ENCODE assay signal across 8 cellular contexts in genomic region chr19:54162241-54162805, GRCh38. TPM values are rescaled to one million over a fixed set of nuclear protein-coding genes. Genes with fewer than 3 reads are reported as not detected.
DNase-seq lines count a peak whose midpoint lies in the region; ATAC-seq, FAIRE-seq and TF ChIP-seq lines count a peak whose summit lies in the region.

No MANE protein-coding gene starts in this region.

- TF ChIP-seq CTCF in activated B cell treated with CpG ODN at 0.5 μM for 24 hours (IDR thresholded peaks at IDR 0.05) (no peak), bronchial epithelial cell (IDR thresholded peaks at IDR 0.05; ENCODE audit: insufficient read depth, low read length, severe bottlenecking) (no peak), kidney (IDR thresholded peaks at IDR 0.05; ENCODE audit: borderline replicate concordance, extremely low read depth, insufficient read depth) (no peak)

- H3K27me3 ChIP-seq in bronchial epithelial cell (ENCODE audit: control insufficient read depth, insufficient read depth, low read length) = no peaks in the 10 kb centered on the region

- peaks cover 54% of the 10 kb centered on the region for H3K4me1 Mint-ChIP-seq in activated B cell treated with CpG ODN at 0.5 μM for 24 hours

- POLR2A ChIA-PET in activated B cell treated with CpG ODN at 0.5 μM for 24 hours (lab: Charles Lee) = interaction anchor here (0.7 kb wide), 1 partner anchor 38 kb away, joined by 3 read pairs; the partner anchor contains the start of gene RPS9

- peaks cover 15% of the 10 kb centered on the region for H3K27me3 Mint-ChIP-seq in activated B cell treated with CpG ODN at 0.5 μM for 24 hours

- H3K4me1 ChIP-seq in kidney (ENCODE audit: control insufficient read depth in 1 of 2, insufficient read depth in 1 of 2, low read depth in 1 of 2, low read length in 2 of 2) = peaks cover 13 to 25% of the 10 kb centered on the region in 2 donors

- H3K9me3 ChIP-seq in kidney (ENCODE audit: control insufficient read depth in 1 of 2, low read length in 2 of 2) = no peaks in the 10 kb centered on the region

- H3K36me3 ChIP-seq in bronchial epithelial cell (ENCODE audit: control insufficient read depth, insufficient read depth, low read length) (peaks cover 1% of the 10 kb centered on the region), kidney (ENCODE audit: control insufficient read depth in 1 of 2, insufficient read depth in 2 of 2, low read length in 2 of 2) (peaks cover 5 to 7% of the 10 kb centered on the region in 2 donors)

- no peaks in the 10 kb centered on the region for H3K9me3 Mint-ChIP-seq in activated B cell treated with CpG ODN at 0.5 μM for 24 hours

- H3K36me3 Mint-ChIP-seq in activated B cell treated with CpG ODN at 0.5 μM for 24 hours (ENCODE audit: low read depth) = peaks cover 19% of the 10 kb centered on the region

- CTCF ChIA-PET in activated B cell treated with CpG ODN at 0.5 μM for 24 hours (lab: Charles Lee) = no interaction called here

- H3K27ac ChIP-seq in kidney (ENCODE audit: low read depth in 2 of 2, low read length in 2 of 2) = peak overlapping the region in 1 of 2 donors; percentile 57

- H3K9ac ChIP-seq in kidney (ENCODE audit: low read length in 2 of 2) = no peak overlapping the region

- intact Hi-C loops in activated B cell treated with CpG ODN at 0.5 μM for 24 hours (cut with micrococcal nuclease) = loop anchor here (1.0 to 10.0 kb wide), 2 partner anchors 39 to 132 kb away; no protein-coding TSS in a partner anchor
- intact Hi-C loops in kidney (cut with DNase I) = no loop called here

- no peak for FAIRE-seq in bronchial epithelial cell (lab: Jason Lieb, UNC)
- FAIRE-seq in kidney (lab: Jason Lieb, UNC) = no peak

- H3K4me3 ChIP-seq in bronchial epithelial cell (ENCODE audit: low read depth, low read length) (peak overlapping the region; percentile 33), kidney (ENCODE audit: low read length in 2 of 2) (peak overlapping the region; percentile 49 to 51)

- peak overlapping the region; percentile 88 for H3K4me3 Mint-ChIP-seq in activated B cell treated with CpG ODN at 0.5 μM for 24 hours

- DNase-seq in DMS153 (lab: John Stamatoyannopoulos, UW) = peak; percentile 68
- DNase-seq in NCI-H1436 (lab: John Stamatoyannopoulos, UW) = peak; percentile 51
- peak; percentile 71 for DNase-seq in activated B cell treated with CpG ODN at 0.5 μM for 24 hours
- DNase-seq in bronchial epithelial cell (ENCODE audit: low read depth) = peak; percentile 45
- peak; percentile 96 for DNase-seq in kidney
- peak; percentile 74 to 77 for DNase-seq in stimulated activated CD4-positive, alpha-beta T cell treated with anti-CD3 and anti-CD28 coated beads, Interleukin-1b, Interleukin-23, amount 100 ng/mL, for 4 hours (ENCODE audit: low read depth in 2 of 2)

- peak; percentile 34 for ATAC-seq in activated B cell treated with CpG ODN at 0.5 μM for 24 hours (ENCODE audit: low read depth)
- ATAC-seq in GM21515 (IDR thresholded peaks at IDR 0.05; ENCODE audit: unreplicated experiment) = no peak
- ATAC-seq in HG03571 (IDR thresholded peaks at IDR 0.05; ENCODE audit: unreplicated experiment) = no peak

- H3K27ac Mint-ChIP-seq in activated B cell treated with CpG ODN at 0.5 μM for 24 hours = no peak overlapping the region

RNA-seq across cellular contexts. Expression of gene LENG1, which starts 2.8 kb away (rescaled TPM):
- total RNA-seq in activated B cell treated with CpG ODN at 0.5 μM for 24 hours (8.3 and 8.4 TPM in 2 replicates), bronchial epithelial cell (9.7 and 13.4 TPM in 2 replicates), kidney (8.0 TPM)
- 12.2 TPM for polyA plus RNA-seq in kidney (ENCODE audit: insufficient read depth, low read depth, low replicate concordance)

RNA-seq across cellular contexts. Expression of gene TMC4, which starts 10.6 kb away (rescaled TPM):
- total RNA-seq in activated B cell treated with CpG ODN at 0.5 μM for 24 hours = not detected in 2 replicates
- 23.2 and 25.0 TPM in 2 replicates for total RNA-seq in bronchial epithelial cell
- total RNA-seq in kidney = 98.9 TPM
- 64.6 TPM for polyA plus RNA-seq in kidney (ENCODE audit: insufficient read depth, low read depth, low replicate concordance)

RNA-seq across cellular contexts. Expression of gene CNOT3, which starts 24.8 kb away (rescaled TPM):
- total RNA-seq in activated B cell treated with CpG ODN at 0.5 μM for 24 hours (53.2 and 64.6 TPM in 2 replicates), bronchial epithelial cell (6.1 and 11.4 TPM in 2 replicates), kidney (38.1 TPM)
- 30.8 TPM for polyA plus RNA-seq in kidney (ENCODE audit: insufficient read depth, low read depth, low replicate concordance)

RNA-seq across cellular contexts. Expression of gene MBOAT7, which starts 27.1 kb away (rescaled TPM):
- 15.2 and 21.4 TPM in 2 replicates for total RNA-seq in activated B cell treated with CpG ODN at 0.5 μM for 24 hours
- total RNA-seq in bronchial epithelial cell = 6.8 and 10.6 TPM in 2 replicates
- 64.4 TPM for total RNA-seq in kidney
- polyA plus RNA-seq in kidney (ENCODE audit: insufficient read depth, low read depth, low replicate concordance) = 41.6 TPM

RNA-seq across cellular contexts. Expression of gene TSEN34, which starts 28.8 kb away (rescaled TPM):
- 15.0 and 19.4 TPM in 2 replicates for total RNA-seq in activated B cell treated with CpG ODN at 0.5 μM for 24 hours
- 47.9 and 50.2 TPM in 2 replicates for total RNA-seq in bronchial epithelial cell
- 33.8 TPM for total RNA-seq in kidney
- 51.0 TPM for polyA plus RNA-seq in kidney (ENCODE audit: insufficient read depth, low read depth, low replicate concordance)

Comparison
In these comparisons a context has a peak if more than half of its experiments do, and no peak if none do; other contexts are left out.
1. DNase-seq: peak in every context shown above with its lines; median percentile 96 in kidney; 76 in stimulated activated CD4-positive, alpha-beta T cell treated with anti-CD3 and anti-CD28 coated beads, Interleukin-1b, Interleukin-23, amount 100 ng/mL, for 4 hours; 71 in activated B cell treated with CpG ODN at 0.5 μM for 24 hours; 68 in DMS153; 51 in NCI-H1436; 45 in bronchial epithelial cell.
2. RNA of gene TMC4, which starts 10.6 kb away (total RNA-seq): 98.9 TPM in kidney (single experiment) and 23.2 to 25.0 TPM in bronchial epithelial cell; not detected in activated B cell treated with CpG ODN at 0.5 μM for 24 hours; every median in the first group is over 10 times any median in the second.